In genomic region chr12:38905480-38906351, GRCh38 we compare ENCODE assay signal across 8 cellular contexts. TPM values are rescaled to one million over a fixed set of nuclear protein-coding genes. Genes with fewer than 3 reads are reported as not detected.
DNase-seq lines count a peak whose midpoint lies in the region; ATAC-seq, FAIRE-seq and TF ChIP-seq lines count a peak whose summit lies in the region.

Gene CPNE8, minus strand, starts transcription at chr12:38905591. Its CDS starts 57 bp downstream, at chr12:38905534.

- H3K9me1 ChIP-seq in K562 (ENCODE audit: control insufficient read depth, insufficient read depth, low read length), result no peaks in the 10 kb centered on the region

- POLR2A ChIA-PET in K562 (lab: Yijun Ruan, JAX), result no interaction called here

- TF ChIP-seq RAD21 in K562 (CRISPR knock-in tag; conservative IDR thresholded peaks at IDR 0.05 in 1 of 2, IDR thresholded peaks at IDR 0.05 in 1 of 2), result no peak

- DNase-seq in BE2C (peak; percentile 94), T-helper 22 cell (ENCODE audit: low read depth) (peak; percentile 20), K562 (ENCODE audit: extremely low read depth in 1 of 4, low spot score in 3 of 4) (peak; percentile 62 to 73 (median 63)), hypothalamus (lab: John Stamatoyannopoulos, UW) (peak in 49 of 51 donors; percentile 14 to 86 (median 62)), renal cortical epithelial cell (ENCODE audit: low read depth) (peak; percentile 62), OCI-M2 (lab: John Stamatoyannopoulos, UW; ENCODE audit: unreplicated experiment) (no peak)

- TF ChIP-seq EP300 in K562 (IDR thresholded peaks at IDR 0.05; ENCODE audit: low read length), result no peak

- no peak for FAIRE-seq in K562 (lab: Jason Lieb, UNC)

- TF ChIP-seq CTCF in BE2C (IDR thresholded peaks at IDR 0.05; ENCODE audit: low read depth, low read length), result peak; percentile 28
- TF ChIP-seq CTCF in K562 (IDR thresholded peaks at IDR 0.05 in 2 of 3, conservative IDR thresholded peaks at IDR 0.05 in 1 of 3; ENCODE audit: insufficient read depth in 2 of 3, low read depth in 1 of 3, low read length in 3 of 3), result no peak

- in situ Hi-C loops in K562 (cut with MboI), result no loop called here

- H3K4me1 ChIP-seq in BE2C (no peaks in the 10 kb centered on the region), K562 (replicated peaks in 1 of 2; ENCODE audit: control insufficient read depth in 2 of 2, insufficient read depth in 2 of 2, low read length in 2 of 2) (peaks cover 0 to 17% of the 10 kb centered on the region in 2 experiments; a peak in 3 of 5 replicates)

- CTCF ChIA-PET in K562 (lab: Yijun Ruan, JAX; ENCODE audit: low intra/inter-chr PET ratio), result interaction anchor here (1.3 kb wide), 1 partner anchor 368 kb away, joined by 8 read pairs; no protein-coding TSS in a partner anchor

- peak within 1 kb of the TSS; percentile 81 for H3K4me2 ChIP-seq in K562 (ENCODE audit: insufficient read depth, low read length)

- H3K27ac ChIP-seq in K562 (ENCODE audit: extremely low read depth, low read depth, low read length), result peak within 1 kb of the TSS; percentile 70

- peak within 1 kb of the TSS; percentile 95 for H3K4me3 ChIP-seq in BE2C (ENCODE audit: low read depth, low read length)
- H3K4me3 ChIP-seq in K562, result peak within 1 kb of the TSS; percentile 58

- TF ChIP-seq POLR2A in K562 (conservative IDR thresholded peaks at IDR 0.05), result peak; percentile 51

- H3K27me3 ChIP-seq in BE2C (no peaks in the 10 kb centered on the region), K562 (ENCODE audit: control insufficient read depth in 2 of 2, insufficient read depth in 2 of 2, low read length in 2 of 2) (no peaks in the 10 kb centered on the region)

- WGBS in K562 (ENCODE audit: insufficient coverage, low coverage, missing lambda C conversion rate), result under 1% methylated on average over 35 of the region's 54 CpGs

- ATAC-seq in GM19372 (IDR thresholded peaks at IDR 0.05; ENCODE audit: low read depth, unreplicated experiment) (peak; percentile 38), HG03457 (IDR thresholded peaks at IDR 0.05; ENCODE audit: unreplicated experiment) (peak; percentile 46), K562 (peak; percentile 83)

- H3K9me3 ChIP-seq in BE2C, result no peaks in the 10 kb centered on the region
- H3K9me3 ChIP-seq in K562 (replicated peaks; ENCODE audit: control insufficient read depth, insufficient read depth, low read depth, low read length), result no peaks in the 10 kb centered on the region

- peak within 1 kb of the TSS; percentile 59 to 92 for H3K9ac ChIP-seq in K562 (ENCODE audit: insufficient read depth in 1 of 2, low read depth in 2 of 2, low read length in 2 of 2)

- peaks cover 11% of the 10 kb centered on the region; the same call in 2 of the 3 replicates for H3K79me2 ChIP-seq in K562 (ENCODE audit: control insufficient read depth, insufficient read depth, low read length)

- intact Hi-C loops in K562 (cut with micrococcal nuclease), result loop anchor here (2.0 to 10.0 kb wide), 2 partner anchors 237 to 369 kb away; no protein-coding TSS in a partner anchor

- H3K36me3 ChIP-seq in BE2C (no peaks in the 10 kb centered on the region), K562 (ENCODE audit: control insufficient read depth, insufficient read depth, low read length) (no peaks in the 10 kb centered on the region; the same call in 2 of the 3 replicates)

- H2AFZ ChIP-seq in K562 (ENCODE audit: low read depth, low read length), result peak within 1 kb of the TSS; percentile 81

- TSS peak; percentile 84 for BruUV-seq in K562 (replicated peaks; lab: Mats Ljungman, UMichigan)

- no peaks in the 10 kb centered on the region for H4K20me1 ChIP-seq in K562 (replicated peaks; ENCODE audit: control insufficient read depth, insufficient read depth, low read length)

TF ChIP-seq in K562, 482 proteins besides CTCF, POLR2A, EP300 and RAD21 (continues in another document):
- TF ChIP-seq KLF6 (CRISPR knock-in tag; IDR thresholded peaks at IDR 0.05; ENCODE audit: borderline replicate concordance) (no peak), ZC3H8 (IDR thresholded peaks at IDR 0.05) (no peak), SMARCE1 (IDR thresholded peaks at IDR 0.05) (no peak)

RNA-seq across cellular contexts. Expression of gene CPNE8, which starts in this region (rescaled TPM):
- polyA plus RNA-seq in BE2C (2012; ENCODE audit: insufficient read depth, insufficient read length, low read depth), result 15.7 TPM
- 2.3 and 10.3 TPM in 2 replicates for total RNA-seq in K562 (2011; cell fraction: chromatin; rRNA removed; ENCODE audit: low replicate concordance)
- 1.8 and 2.6 TPM in 2 replicates for total RNA-seq in K562 (2011; cell fraction: nucleolus; rRNA removed)
- 3.0 and 4.3 TPM in 2 replicates for total RNA-seq in K562 (2011; cell fraction: nucleoplasm; rRNA removed)
- total RNA-seq in K562 (2014; rRNA removed) (3.8 TPM in 2 replicates), K562 (2014; rRNA removed; fragmentation: Illumina TruSeq; extraction: Trizol) (4.7 and 5.3 TPM in 2 replicates), K562 (2015; rRNA removed; fragmentation: Illumina TruSeq; extraction: Trizol) (5.5 and 5.9 TPM in 2 replicates), K562 (2021) (3.4 and 3.5 TPM in 2 replicates), renal cortical epithelial cell (25.9 and 82.4 TPM in 2 replicates)
- polyA plus RNA-seq in K562 (2011; rRNA removed) (3.2 and 5.6 TPM in 2 replicates), K562 (2014; fragmentation: Illumina TruSeq; extraction: Trizol) (2.8 and 3.5 TPM in 2 replicates), K562 (2014; fragmentation: Nextera tagmentation; extraction: Ambion mirVana) (1 to 10 TPM; 4.2 to 7.0 TPM), K562 (2014; rRNA removed) (2.4 and 2.5 TPM in 2 replicates)
- polyA plus RNA-seq in K562 (2011; cell fraction: cytosol; rRNA removed), result 0.91 and 1.6 TPM in 2 replicates
- 3.7 and 6.4 TPM in 2 replicates for polyA plus RNA-seq in K562 (2011; cell fraction: nucleus; rRNA removed)
- 2.1 and 3.3 TPM in 2 replicates for polyA plus RNA-seq in K562 (2012)
- 9.1 and 9.6 TPM in 2 replicates for polyA minus RNA-seq in K562 (2011; rRNA and poly(A)+ RNA removed)
- 3.2 TPM in 2 replicates for polyA minus RNA-seq in K562 (2011; cell fraction: cytosol; rRNA and poly(A)+ RNA removed)
- polyA minus RNA-seq in K562 (2011; cell fraction: nucleus; rRNA and poly(A)+ RNA removed), result 8.2 and 13.3 TPM in 2 replicates
